Comparison of ENCODE assay signal across 8 cellular contexts in the genomic region with DNA sequence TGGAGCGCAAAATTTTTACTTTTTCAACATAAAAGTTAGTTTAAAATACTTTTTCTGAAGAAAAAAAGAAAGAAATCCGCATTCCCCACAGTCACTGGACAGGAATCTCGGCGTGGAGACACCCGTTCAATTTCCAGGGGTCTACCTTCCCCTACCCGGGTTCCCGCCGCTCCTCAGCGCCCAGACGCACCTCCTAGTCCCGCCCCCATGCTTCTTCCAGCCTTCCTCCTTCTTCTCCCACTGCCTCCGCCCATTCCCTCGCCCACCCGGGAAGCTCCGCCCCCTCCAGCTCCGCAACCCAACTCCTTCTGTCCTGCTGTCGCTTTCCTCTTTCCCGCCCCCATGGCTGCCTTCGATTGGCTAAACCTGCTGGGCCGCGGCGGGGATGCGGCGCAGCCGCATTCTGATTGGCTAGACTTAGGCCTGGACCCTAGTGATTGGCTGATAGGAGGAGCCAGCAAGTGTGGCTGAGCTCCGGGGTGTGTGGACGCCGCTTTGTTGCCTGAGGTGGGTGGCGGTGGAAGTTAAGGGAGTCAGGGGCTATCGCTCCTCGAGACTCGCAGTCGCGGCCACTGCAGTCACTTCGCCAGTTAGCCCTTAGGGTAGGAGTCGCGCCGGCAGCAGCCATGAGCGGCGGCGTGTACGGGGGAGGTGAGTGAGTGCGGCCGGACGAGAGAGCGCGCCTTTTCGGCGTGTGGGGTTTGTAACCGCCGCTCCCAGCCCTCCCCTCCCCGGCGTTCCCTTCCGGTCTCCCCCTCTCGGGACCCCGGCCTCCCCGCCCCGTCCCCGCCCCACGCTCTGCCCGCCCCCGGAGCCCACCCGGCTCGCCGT. TPM values are rescaled to one million over a fixed set of nuclear protein-coding genes. Genes with fewer than 3 reads are reported as not detected.
DNase-seq lines count a peak whose midpoint lies in the region; ATAC-seq, FAIRE-seq and TF ChIP-seq lines count a peak whose summit lies in the region.

Gene ACTL6A, plus strand, starts transcription at position 460 of the 831 bp plus-strand sequence. Its CDS starts 167 bp downstream, at position 627.

- peaks cover 9% of the 10 kb centered on the region for H3K4me1 ChIP-seq in body of pancreas

- intact Hi-C loops in body of pancreas (cut with DNase I) (no loop called here), sciatic nerve (cut with DNase I) (no loop called here)

- peak; percentile 95 for FAIRE-seq in TTC549 (lab: Jason Lieb, UNC)

- WGBS in body of pancreas, 2 donors: 1 to 3% methylated on average over 24 to 59 of the region's 65 CpGs

- ATAC-seq in GM18520 (IDR thresholded peaks at IDR 0.05; ENCODE audit: unreplicated experiment): peak; percentile 98
- ATAC-seq in HG03064 (IDR thresholded peaks at IDR 0.05; ENCODE audit: low read depth, unreplicated experiment): peak; percentile 97
- ATAC-seq in body of pancreas: peak; percentile 98
- ATAC-seq in sciatic nerve: peak; percentile 99

- H3K36me3 ChIP-seq in body of pancreas (replicated peaks in 1 of 2; ENCODE audit: insufficient read depth in 1 of 2, low read depth in 2 of 2): no peaks in the 10 kb centered on the region

- DNase-seq in NCI-H2107 treated with DMSO at 0.1 percent for 48 hours (lab: John Stamatoyannopoulos, UW; ENCODE audit: unreplicated experiment) (peak; percentile 100), body of pancreas (peak; percentile 100), iPS DF 19.7 (ENCODE audit: low read depth, low spot score) (peak; percentile 95), sciatic nerve (ENCODE audit: low spot score) (peak; percentile 100)

- H3K27ac ChIP-seq in 22Rv1: peak within 1 kb of the TSS; percentile 58
- H3K27ac ChIP-seq in body of pancreas: peak within 1 kb of the TSS; percentile 60 to 84 (median 80)

- H3K4me3 ChIP-seq in body of pancreas: peak within 1 kb of the TSS; percentile 66 to 72

- no peaks in the 10 kb centered on the region for H3K9me3 ChIP-seq in body of pancreas

- peak in 2 of 3 donors; percentile 74 to 77 for TF ChIP-seq POLR2A in body of pancreas (IDR thresholded peaks at IDR 0.05)

- no peaks in the 10 kb centered on the region for H3K27me3 ChIP-seq in body of pancreas

- TF ChIP-seq CTCF in 22Rv1 (IDR thresholded peaks at IDR 0.05): no peak
- TF ChIP-seq CTCF in body of pancreas (IDR thresholded peaks at IDR 0.05): peak in 1 of 7 experiments; percentile 18

RNA-seq across cellular contexts. Expression of gene ACTL6A, which starts in this region (rescaled TPM):
- 10 to 100 TPM; 23.1 to 25.2 TPM for total RNA-seq in body of pancreas
- total RNA-seq in sciatic nerve: 39.7 TPM

Comparison
In these comparisons a context has a peak if more than half of its experiments do, and no peak if none do; other contexts are left out.
1. Peak in every context shown above with its lines: DNase-seq, ATAC-seq, H3K4me3 ChIP-seq and H3K27ac ChIP-seq.